Comparison of ENCODE assay signal across 11 cellular contexts in genomic region chr2:194545978-194546377, GRCh38.
DNase-seq lines count a peak whose midpoint lies in the region; ATAC-seq and TF ChIP-seq lines count a peak whose summit lies in the region.
"Had no signal": no experiment of that assay in that cellular context is flagged by ENCODE, and none has a peak within 500 bp of the region (broad histone marks: within the 10 kb centered on the region; RNA-seq: fewer than 3 reads in every experiment).

No MANE protein-coding gene starts in this region.

- DNase-seq in MCF 10A (ENCODE audit: unreplicated experiment): peak; percentile 16
- DNase-seq in breast epithelium (ENCODE audit: low spot score in 2 of 2): no peak
- DNase-seq in OCI-M1 (lab: John Stamatoyannopoulos, UW): peak; percentile 68
- DNase-seq in fibroblast of pulmonary artery (ENCODE audit: low read depth): peak; percentile 15
- no peak for DNase-seq in HEK293T (ENCODE audit: extremely low spot score)
- DNase-seq in activated CD8-positive, alpha-beta memory T cell treated with anti-CD3 and anti-CD28 coated beads, Interleukin-2, amount 50 U/mL, for 48 hours: no peak
- no peak for DNase-seq in endothelial cell (ENCODE audit: low spot score)
- no peak for DNase-seq in activated CD8-positive, alpha-beta memory T cell treated with anti-CD3 and anti-CD28 coated beads, Interleukin-2, amount 10 ng/mL, durations not matched to agents 7 days and 5 days
- DNase-seq: CD4-positive, alpha-beta T cell; effector CD4-positive, alpha-beta T cell had no signal

- H3K27ac ChIP-seq in breast epithelium: no peak overlapping the region

- no peaks in the 10 kb centered on the region for H3K36me3 ChIP-seq in breast epithelium

- no TSS peak for BruUV-seq in MCF 10A (replicated peaks; lab: Mats Ljungman, UMichigan)

- H3K27me3 ChIP-seq in breast epithelium: no peaks in the 10 kb centered on the region

- H3K27me3 Mint-ChIP-seq in MCF 10A (ENCODE audit: insufficient read depth, unreplicated experiment) (no peaks in the 10 kb centered on the region), endothelial cell (ENCODE audit: unreplicated experiment) (no peaks in the 10 kb centered on the region)
- H3K27me3 Mint-ChIP-seq in activated CD8-positive, alpha-beta memory T cell treated with anti-CD3 and anti-CD28 coated beads, Interleukin-2, amount 10 ng/mL, durations not matched to agents 7 days and 5 days: no peaks in the 10 kb centered on the region
- H3K27me3 Mint-ChIP-seq: CD4-positive, alpha-beta T cell had no signal

- H3K9me3 Mint-ChIP-seq in MCF 10A (ENCODE audit: unreplicated experiment): peaks cover 12% of the 10 kb centered on the region
- H3K9me3 Mint-ChIP-seq in endothelial cell (ENCODE audit: unreplicated experiment): no peaks in the 10 kb centered on the region
- no peaks in the 10 kb centered on the region for H3K9me3 Mint-ChIP-seq in activated CD8-positive, alpha-beta memory T cell treated with anti-CD3 and anti-CD28 coated beads, Interleukin-2, amount 10 ng/mL, durations not matched to agents 7 days and 5 days (ENCODE audit: low read depth)
- H3K9me3 Mint-ChIP-seq: CD4-positive, alpha-beta T cell; T-helper 1 cell treated with Interleukin-12 subunit alpha and Interleukin-12 subunit beta and Interleukin-4 antibody, amounts not matched to agents 30 μg/mL and 1 μg/mL, for 36 hours had no signal

- H3K36me3 Mint-ChIP-seq in MCF 10A (ENCODE audit: insufficient read depth, unreplicated experiment) (peaks cover 5% of the 10 kb centered on the region), endothelial cell (ENCODE audit: low read depth, unreplicated experiment) (no peaks in the 10 kb centered on the region)
- H3K36me3 Mint-ChIP-seq in activated CD8-positive, alpha-beta memory T cell treated with anti-CD3 and anti-CD28 coated beads, Interleukin-2, amount 10 ng/mL, durations not matched to agents 7 days and 5 days: no peaks in the 10 kb centered on the region

- POLR2A ChIA-PET in MCF 10A (lab: Yijun Ruan, JAX): no interaction called here
- POLR2A ChIA-PET in HEK293T (lab: Yijun Ruan, JAX): no interaction called here

- H3K4me1 ChIP-seq in breast epithelium: no peaks in the 10 kb centered on the region

- no peak overlapping the region for H3K4me3 ChIP-seq in breast epithelium
- no peak overlapping the region for H3K4me3 ChIP-seq in fibroblast of pulmonary artery (replicated peaks; ENCODE audit: low read depth, low read length)

- H3K4me3 Mint-ChIP-seq in MCF 10A (ENCODE audit: unreplicated experiment) (no peak overlapping the region), endothelial cell (ENCODE audit: unreplicated experiment) (no peak overlapping the region)
- H3K4me3 Mint-ChIP-seq in activated CD8-positive, alpha-beta memory T cell treated with anti-CD3 and anti-CD28 coated beads, Interleukin-2, amount 10 ng/mL, durations not matched to agents 7 days and 5 days: no peak overlapping the region
- H3K4me3 Mint-ChIP-seq: CD4-positive, alpha-beta T cell; T-helper 1 cell treated with Interleukin-12 subunit alpha and Interleukin-12 subunit beta and Interleukin-4 antibody, amounts not matched to agents 30 μg/mL and 1 μg/mL, for 36 hours had no signal

- intact Hi-C loops in MCF 10A (cut with micrococcal nuclease): loop anchor here (1.0 to 5.0 kb wide), 6 partner anchors 273 to 1521 kb away; partner anchors contain the start of gene DNAH7
- intact Hi-C loops in breast epithelium (cut with DNase I; ENCODE audit: low total_unique reads): no loop called here

- ATAC-seq in activated CD8-positive, alpha-beta memory T cell treated with anti-CD3 and anti-CD28 coated beads, Interleukin-2, amount 10 ng/mL, durations not matched to agents 7 days and 5 days: no peak

- CTCF ChIA-PET in MCF 10A (lab: Yijun Ruan, JAX): interaction anchor here (0.6 to 1.4 kb wide), 7 partner anchors 16 to 1393 kb away, joined by 3 to 5 read pairs (median 3); no protein-coding TSS in a partner anchor
- CTCF ChIA-PET in HEK293T (lab: Yijun Ruan, JAX): no interaction called here
- CTCF ChIA-PET in activated CD8-positive, alpha-beta memory T cell treated with anti-CD3 and anti-CD28 coated beads, Interleukin-2, amount 10 ng/mL, durations not matched to agents 7 days and 5 days (lab: Charles Lee): no interaction called here

- no peak for TF ChIP-seq POLR2A in breast epithelium (IDR thresholded peaks at IDR 0.05)

- no peaks in the 10 kb centered on the region for H3K9me3 ChIP-seq in breast epithelium

- H3K27ac Mint-ChIP-seq in MCF 10A (ENCODE audit: low read depth, unreplicated experiment): peak overlapping the region; percentile 16
- H3K27ac Mint-ChIP-seq in endothelial cell (ENCODE audit: unreplicated experiment): no peak overlapping the region
- H3K27ac Mint-ChIP-seq in activated CD8-positive, alpha-beta memory T cell treated with anti-CD3 and anti-CD28 coated beads, Interleukin-2, amount 10 ng/mL, durations not matched to agents 7 days and 5 days: no peak overlapping the region
- H3K27ac Mint-ChIP-seq: CD4-positive, alpha-beta T cell; T-helper 1 cell treated with Interleukin-12 subunit alpha and Interleukin-12 subunit beta and Interleukin-4 antibody, amounts not matched to agents 30 μg/mL and 1 μg/mL, for 36 hours had no signal

- TF ChIP-seq CTCF in MCF 10A (IDR thresholded peaks at IDR 0.05; ENCODE audit: unreplicated experiment): peak; percentile 35
- no peak for TF ChIP-seq CTCF in breast epithelium (IDR thresholded peaks at IDR 0.05)
- TF ChIP-seq CTCF in fibroblast of pulmonary artery (IDR thresholded peaks at IDR 0.05; ENCODE audit: low read length, missing control alignments): peak; percentile 7
- TF ChIP-seq CTCF in endothelial cell (IDR thresholded peaks at IDR 0.05; ENCODE audit: unreplicated experiment): no peak

- H3K4me1 Mint-ChIP-seq in MCF 10A (ENCODE audit: insufficient read depth, unreplicated experiment) (peaks cover 9% of the 10 kb centered on the region), endothelial cell (ENCODE audit: unreplicated experiment) (no peaks in the 10 kb centered on the region)
- H3K4me1 Mint-ChIP-seq in activated CD8-positive, alpha-beta memory T cell treated with anti-CD3 and anti-CD28 coated beads, Interleukin-2, amount 10 ng/mL, durations not matched to agents 7 days and 5 days: no peaks in the 10 kb centered on the region

TF ChIP-seq in HEK293T, 16 proteins besides CTCF, POLR2A, EP300 and RAD21:
- TF ChIP-seq L3MBTL2 (conservative IDR thresholded peaks at IDR 0.05) (no peak), ARNT (IDR thresholded peaks at IDR 0.05) (no peak), FOXK2 (IDR thresholded peaks at IDR 0.05) (no peak), ZNF384 (IDR thresholded peaks at IDR 0.05) (no peak), FOXM1 (IDR thresholded peaks at IDR 0.05; ENCODE audit: borderline replicate concordance) (no peak), SUZ12 (IDR thresholded peaks at IDR 0.05) (no peak), PKNOX1 (IDR thresholded peaks at IDR 0.05) (no peak)

Comparison
In these comparisons a context has a peak if more than half of its experiments do, and no peak if none do; other contexts are left out.
1. DNase-seq: peak in MCF 10A (single experiment), OCI-M1 (single experiment) and fibroblast of pulmonary artery (single experiment); none in breast epithelium (0 of 2), HEK293T (single experiment), activated CD8-positive, alpha-beta memory T cell treated with anti-CD3 and anti-CD28 coated beads, Interleukin-2, amount 50 U/mL, for 48 hours (single experiment), endothelial cell (single experiment) and activated CD8-positive, alpha-beta memory T cell treated with anti-CD3 and anti-CD28 coated beads, Interleukin-2, amount 10 ng/mL, durations not matched to agents 7 days and 5 days (single experiment).
2. CTCF ChIP-seq: peak in MCF 10A (single experiment) and fibroblast of pulmonary artery (single experiment); none in breast epithelium (0 of 3) and endothelial cell (single experiment).